8 cellular contexts compared by ENCODE assay signal in the genomic region with DNA sequence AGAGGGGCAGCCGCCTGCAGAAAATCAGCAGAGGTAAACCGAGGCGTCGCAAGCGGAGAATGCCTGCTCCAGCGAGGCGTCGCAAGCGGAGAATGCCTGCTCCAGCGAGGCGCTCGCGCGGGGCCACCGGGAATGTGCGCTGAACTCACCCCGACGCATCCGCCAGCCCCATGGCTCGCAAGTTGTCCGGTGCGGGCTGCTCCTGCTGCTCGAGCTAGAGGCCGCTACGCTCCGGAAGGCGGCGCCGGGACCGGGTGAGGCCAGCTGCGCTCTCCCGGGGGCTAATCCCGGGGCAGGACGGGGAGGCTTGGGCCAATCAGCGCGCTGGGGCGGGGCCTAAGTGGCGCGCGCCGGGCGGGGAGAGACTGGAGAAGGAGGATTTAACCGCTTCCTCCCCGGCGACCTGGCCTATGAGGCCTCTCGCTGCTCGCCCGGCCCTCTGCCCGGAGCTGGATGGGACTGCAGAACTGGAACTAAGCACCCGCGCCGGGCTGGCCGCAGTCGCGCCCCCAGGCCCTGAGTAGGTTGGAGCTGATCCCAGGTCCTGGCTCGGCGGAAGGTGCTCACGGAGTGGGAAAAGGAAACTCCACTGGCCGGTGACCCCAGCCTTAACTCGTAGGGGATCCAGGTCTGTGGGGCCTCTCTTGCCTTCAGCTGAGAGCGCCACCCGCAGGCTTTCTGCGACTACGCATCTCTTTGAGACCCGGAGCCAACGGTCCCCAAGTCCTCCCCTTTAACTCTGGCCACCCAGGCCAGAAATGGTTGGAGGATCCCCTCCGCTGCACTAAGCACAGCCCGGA. TPM values are rescaled to one million over a fixed set of nuclear protein-coding genes. Genes with fewer than 3 reads are reported as not detected.
DNase-seq lines count a peak whose midpoint lies in the region; ATAC-seq and TF ChIP-seq lines count a peak whose summit lies in the region.

A gene with protein sequence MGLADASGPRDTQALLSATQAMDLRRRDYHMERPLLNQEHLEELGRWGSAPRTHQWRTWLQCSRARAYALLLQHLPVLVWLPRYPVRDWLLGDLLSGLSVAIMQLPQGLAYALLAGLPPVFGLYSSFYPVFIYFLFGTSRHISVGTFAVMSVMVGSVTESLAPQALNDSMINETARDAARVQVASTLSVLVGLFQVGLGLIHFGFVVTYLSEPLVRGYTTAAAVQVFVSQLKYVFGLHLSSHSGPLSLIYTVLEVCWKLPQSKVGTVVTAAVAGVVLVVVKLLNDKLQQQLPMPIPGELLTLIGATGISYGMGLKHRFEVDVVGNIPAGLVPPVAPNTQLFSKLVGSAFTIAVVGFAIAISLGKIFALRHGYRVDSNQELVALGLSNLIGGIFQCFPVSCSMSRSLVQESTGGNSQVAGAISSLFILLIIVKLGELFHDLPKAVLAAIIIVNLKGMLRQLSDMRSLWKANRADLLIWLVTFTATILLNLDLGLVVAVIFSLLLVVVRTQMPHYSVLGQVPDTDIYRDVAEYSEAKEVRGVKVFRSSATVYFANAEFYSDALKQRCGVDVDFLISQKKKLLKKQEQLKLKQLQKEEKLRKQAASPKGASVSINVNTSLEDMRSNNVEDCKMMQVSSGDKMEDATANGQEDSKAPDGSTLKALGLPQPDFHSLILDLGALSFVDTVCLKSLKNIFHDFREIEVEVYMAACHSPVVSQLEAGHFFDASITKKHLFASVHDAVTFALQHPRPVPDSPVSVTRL (minus strand): TSS at position 240 of the 800 bp plus-strand sequence. CDS start 68 bp downstream, at position 172.

- H4K20me1 ChIP-seq in BLaER1 treated with 17β-estradiol and CSF1 and Interleukin-3, amounts not matched to agents 10 nM and 100 nM, result peaks cover 0 to 41% (median 15%) of the 10 kb centered on the region in 11 experiments; a peak in 15 of 22 replicates

- H3K27ac ChIP-seq in BLaER1 treated with 17β-estradiol and CSF1 and Interleukin-3, amounts not matched to agents 10 nM and 100 nM, result peak within 1 kb of the TSS; percentile 27 to 81 (median 71); a peak in 21 of 22 replicates
- peak within 1 kb of the TSS; percentile 73 to 97 for H3K27ac ChIP-seq in coronary artery

- TF ChIP-seq CTCF in coronary artery (IDR thresholded peaks at IDR 0.05), result peak; percentile 29

- intact Hi-C loops in left colon (cut with DNase I, micrococcal nuclease), result no loop called here

- DNase-seq in NCI-H526 (lab: John Stamatoyannopoulos, UW) (peak; percentile 81 to 98), coronary artery (ENCODE audit: low spot score) (peak; percentile 98), left colon (peak; percentile 98)
- peak; percentile 97 for DNase-seq in activated CD4-positive, alpha-beta T cell treated with anti-CD3 and anti-CD28 coated beads for 48 hours
- peak; percentile 94 for DNase-seq in stimulated activated CD4-positive, alpha-beta T cell treated with anti-CD3 and anti-CD28 coated beads, Interleukin-1b, Interleukin-23, amount 100 ng/mL, for 48 hours

- peak within 1 kb of the TSS; percentile 87 to 99 (median 94) for H3K4me2 ChIP-seq in BLaER1 treated with 17β-estradiol and CSF1 and Interleukin-3, amounts not matched to agents 10 nM and 100 nM

- no peaks in the 10 kb centered on the region for H3K9me3 ChIP-seq in BLaER1 treated with 17β-estradiol and CSF1 and Interleukin-3, amounts not matched to agents 10 nM and 100 nM (replicated peaks in 1 of 11)

- peaks cover 14 to 37% (median 30%) of the 10 kb centered on the region in 11 experiments; a peak in 21 of 22 replicates for H3K36me3 ChIP-seq in BLaER1 treated with 17β-estradiol and CSF1 and Interleukin-3, amounts not matched to agents 10 nM and 100 nM

- peak within 1 kb of the TSS; percentile 73 to 87 (median 81) for H3K9ac ChIP-seq in BLaER1 treated with 17β-estradiol and CSF1 and Interleukin-3, amounts not matched to agents 10 nM and 100 nM

- H3K27me3 ChIP-seq in BLaER1 treated with 17β-estradiol and CSF1 and Interleukin-3, amounts not matched to agents 10 nM and 100 nM, result no peaks in the 10 kb centered on the region

- ATAC-seq in GM19324 (IDR thresholded peaks at IDR 0.05; ENCODE audit: low FRiP score, unreplicated experiment) (peak; percentile 88), HG03469 (IDR thresholded peaks at IDR 0.05; ENCODE audit: unreplicated experiment) (peak; percentile 78), left colon (peak; percentile 94)

- H3K4me3 ChIP-seq in BLaER1 treated with 17β-estradiol and CSF1 and Interleukin-3, amounts not matched to agents 10 nM and 100 nM, result peak within 1 kb of the TSS; percentile 76 to 90 (median 84)
- peak within 1 kb of the TSS; percentile 100 for H3K4me3 ChIP-seq in coronary artery

- peaks cover 23 to 47% (median 32%) of the 10 kb centered on the region in 10 experiments for H3K4me1 ChIP-seq in BLaER1 treated with 17β-estradiol and CSF1 and Interleukin-3, amounts not matched to agents 10 nM and 100 nM

RNA-seq across cellular contexts. Expression of the gene that starts here (rescaled TPM):
- total RNA-seq in left colon, result 100 to 1,000 TPM; 116 to 121 TPM

Comparison
In these comparisons a context has a peak if more than half of its experiments do, and no peak if none do; other contexts are left out.
1. Peak in every context shown above with its lines: DNase-seq, ATAC-seq, H3K4me3 ChIP-seq and H3K27ac ChIP-seq.